ENCODE assay signal across 27 cellular contexts in the genomic region with DNA sequence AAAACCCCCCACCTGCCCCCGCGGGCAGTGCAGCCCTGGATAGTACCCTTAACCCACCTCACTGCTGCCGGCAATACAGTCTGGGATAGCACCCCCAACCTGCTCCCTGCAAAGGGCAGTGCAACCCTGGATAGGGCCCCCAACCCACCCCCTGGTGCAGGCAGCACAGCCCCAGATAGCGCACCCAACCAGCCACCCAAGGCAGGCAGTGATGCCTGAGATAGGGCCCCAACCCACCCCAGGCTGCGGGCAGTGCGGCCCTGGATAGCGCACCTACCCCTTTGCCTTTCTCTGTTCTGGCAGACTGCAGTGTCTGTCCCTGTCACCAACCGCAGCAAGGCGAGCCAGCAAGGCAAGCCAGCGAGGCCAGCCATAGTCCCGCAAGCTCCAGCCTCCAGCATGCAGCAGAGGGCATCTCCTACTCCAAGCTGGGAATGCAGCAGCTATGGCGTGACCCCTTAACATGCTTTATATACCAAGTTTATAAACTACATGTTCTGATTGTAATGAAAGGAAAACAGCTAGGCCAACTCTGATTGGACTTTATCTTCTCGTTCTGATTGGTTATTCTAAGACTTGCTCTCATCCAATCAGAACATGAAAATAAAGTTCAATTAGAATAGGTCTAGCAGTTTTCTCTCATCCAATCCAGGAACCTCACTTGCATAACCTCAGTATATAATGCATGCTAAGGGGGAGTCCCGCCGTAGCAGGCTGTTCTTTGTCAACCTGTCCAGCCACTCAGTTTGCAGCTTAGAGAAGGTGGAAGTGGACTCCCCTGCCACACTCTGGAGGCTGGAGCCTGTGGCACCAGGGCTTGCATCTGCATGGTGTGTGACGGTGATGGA. TPM values are rescaled to one million over a fixed set of nuclear protein-coding genes. Genes with fewer than 3 reads are reported as not detected.
DNase-seq lines count a peak whose midpoint lies in the region; ATAC-seq and TF ChIP-seq lines count a peak whose summit lies in the region.
"Had no signal": no experiment of that assay in that cellular context is flagged by ENCODE, and none has a peak within 500 bp of the region (broad histone marks: within the 10 kb centered on the region; RNA-seq: fewer than 3 reads in every experiment).

No MANE protein-coding gene starts in this region.

- no peaks in the 10 kb centered on the region for H3K9me3 Mint-ChIP-seq in neural progenitor cell
- H3K9me3 Mint-ChIP-seq: activated naive CD8-positive, alpha-beta T cell treated with anti-CD3 and anti-CD28 coated beads, Interleukin-2, amount 10 ng/mL, durations not matched to agents 7 days and 5 days; activated T-helper 17 cell treated with anti-CD3 and anti-CD28 coated beads, Interleukin-2, amount 50 U/mL, for 72 hours; brain; HFFc6; nephron progenitor cell; stimulated activated naive CD8-positive, alpha-beta T cell treated with anti-CD3 and anti-CD28 coated beads, Interleukin-15, Interleukin-2, amounts not matched to agents 100 ng/mL and 50 ng/mL, for 24 hours; T-helper 1 cell treated with Interleukin-12 subunit alpha and Interleukin-12 subunit beta and Interleukin-4 antibody, amounts not matched to agents 30 μg/mL and 1 μg/mL, for 36 hours; type B pancreatic cell had no signal

- WGBS in body of pancreas, 2 donors, result 79 to 89% methylated on average over 9 to 15 of the region's 16 CpGs

- in situ Hi-C loops in Caki2 (cut with HindIII; ENCODE audit: low pct_unique_long_range_greater_than_20kb, low sequenced_read_pairs) (no loop called here), gastrocnemius medialis (cut with MboI; ENCODE audit: low sequenced_read_pairs in 4 of 4) (loop anchor here in 1 of 4 donors (25.0 kb wide), 1 partner anchor 103 kb away; no protein-coding TSS in a partner anchor)

- no peaks in the 10 kb centered on the region for H3K36me3 ChIP-seq in PC-3 (ENCODE audit: low read depth, low read length)
- no peaks in the 10 kb centered on the region for H3K36me3 ChIP-seq in neural progenitor cell
- H3K36me3 ChIP-seq in gastrocnemius medialis, result no peaks in the 10 kb centered on the region
- H3K36me3 ChIP-seq in body of pancreas (replicated peaks in 1 of 2; ENCODE audit: insufficient read depth in 1 of 2, low read depth in 2 of 2), result no peaks in the 10 kb centered on the region
- H3K36me3 ChIP-seq: left ventricle myocardium inferior had no signal

- no peaks in the 10 kb centered on the region for H4K20me1 ChIP-seq in PC-3 (ENCODE audit: low read length)
- H4K20me1 ChIP-seq in neural progenitor cell (ENCODE audit: low read depth), result no peaks in the 10 kb centered on the region

- peak overlapping the region; percentile 42 for H3K27ac Mint-ChIP-seq in neural progenitor cell
- H3K27ac Mint-ChIP-seq: activated naive CD8-positive, alpha-beta T cell treated with anti-CD3 and anti-CD28 coated beads, Interleukin-2, amount 10 ng/mL, durations not matched to agents 7 days and 5 days; activated T-helper 17 cell treated with anti-CD3 and anti-CD28 coated beads, Interleukin-2, amount 50 U/mL, for 72 hours; brain; HFFc6; nephron progenitor cell; stimulated activated naive CD8-positive, alpha-beta T cell treated with anti-CD3 and anti-CD28 coated beads, Interleukin-15, Interleukin-2, amounts not matched to agents 100 ng/mL and 50 ng/mL, for 24 hours; T-helper 1 cell treated with Interleukin-12 subunit alpha and Interleukin-12 subunit beta and Interleukin-4 antibody, amounts not matched to agents 30 μg/mL and 1 μg/mL, for 36 hours; type B pancreatic cell had no signal

- H3K4me3 Mint-ChIP-seq in neural progenitor cell, result no peak overlapping the region
- H3K4me3 Mint-ChIP-seq: activated naive CD8-positive, alpha-beta T cell treated with anti-CD3 and anti-CD28 coated beads, Interleukin-2, amount 10 ng/mL, durations not matched to agents 7 days and 5 days; activated T-helper 17 cell treated with anti-CD3 and anti-CD28 coated beads, Interleukin-2, amount 50 U/mL, for 72 hours; brain; HFFc6; nephron progenitor cell; stimulated activated naive CD8-positive, alpha-beta T cell treated with anti-CD3 and anti-CD28 coated beads, Interleukin-15, Interleukin-2, amounts not matched to agents 100 ng/mL and 50 ng/mL, for 24 hours; T-helper 1 cell treated with Interleukin-12 subunit alpha and Interleukin-12 subunit beta and Interleukin-4 antibody, amounts not matched to agents 30 μg/mL and 1 μg/mL, for 36 hours; type B pancreatic cell had no signal

- no peak overlapping the region for H3K4me2 ChIP-seq in PC-3 (ENCODE audit: low read length)
- no peak overlapping the region for H3K4me2 ChIP-seq in neural progenitor cell

- peaks cover 8% of the 10 kb centered on the region for H3K27me3 Mint-ChIP-seq in neural progenitor cell (ENCODE audit: insufficient read depth, low read depth)
- H3K27me3 Mint-ChIP-seq: activated naive CD8-positive, alpha-beta T cell treated with anti-CD3 and anti-CD28 coated beads, Interleukin-2, amount 10 ng/mL, durations not matched to agents 7 days and 5 days; activated T-helper 17 cell treated with anti-CD3 and anti-CD28 coated beads, Interleukin-2, amount 50 U/mL, for 72 hours; stimulated activated naive CD8-positive, alpha-beta T cell treated with anti-CD3 and anti-CD28 coated beads, Interleukin-15, Interleukin-2, amounts not matched to agents 100 ng/mL and 50 ng/mL, for 24 hours; type B pancreatic cell had no signal

- TF ChIP-seq CTCF in LNCaP clone FGC (IDR thresholded peaks at IDR 0.05; ENCODE audit: control insufficient read depth, extremely low read depth, insufficient read depth), result no peak
- TF ChIP-seq CTCF in PC-3 (conservative IDR thresholded peaks at IDR 0.05; ENCODE audit: low read depth, low read length), result no peak
- no peak for TF ChIP-seq CTCF in neural progenitor cell (IDR thresholded peaks at IDR 0.05)
- TF ChIP-seq CTCF in gastrocnemius medialis (IDR thresholded peaks at IDR 0.05 in 4 of 5, conservative IDR thresholded peaks at IDR 0.05 in 1 of 5), result no peak
- no peak for TF ChIP-seq CTCF in body of pancreas (IDR thresholded peaks at IDR 0.05)

- peak; percentile 95 for DNase-seq in Caki2 (ENCODE audit: low read depth)
- peak; percentile 71 for DNase-seq in LNCaP clone FGC (ENCODE audit: low read depth)
- DNase-seq in PC-3, result no peak
- no peak for DNase-seq in neural progenitor cell (ENCODE audit: low spot score)
- no peak for DNase-seq in DMS79 (lab: John Stamatoyannopoulos, UW)
- DNase-seq in gastrocnemius medialis, result no peak
- no peak for DNase-seq in body of pancreas
- DNase-seq: activated CD4-positive, alpha-beta T cell treated with anti-CD3 and anti-CD28 coated beads for 48 hours; activated naive CD8-positive, alpha-beta T cell treated with anti-CD3 and anti-CD28 coated beads, Interleukin-2, amount 10 ng/mL, durations not matched to agents 7 days and 5 days; head of caudate nucleus; HFFc6; KBM-7; left ventricle myocardium inferior; MV-4-11; NCI-H187; NCI-H510A; nephron progenitor cell; psoas muscle; SHP77 treated with DMSO at 0.1 percent for 48 hours had no signal

- H3F3A ChIP-seq in PC-3 (ENCODE audit: low read length, unreplicated experiment) (no peaks in the 10 kb centered on the region), neural progenitor cell (ENCODE audit: low read depth) (no peaks in the 10 kb centered on the region)

- POLR2A ChIA-PET in PC-3 (lab: Charles Lee; ENCODE audit: unreplicated experiment), result no interaction called here

- no peaks in the 10 kb centered on the region for H3K4me1 ChIP-seq in PC-3 (ENCODE audit: insufficient read depth, low read length)
- H3K4me1 ChIP-seq in neural progenitor cell, result no peaks in the 10 kb centered on the region
- H3K4me1 ChIP-seq in gastrocnemius medialis, result no peaks in the 10 kb centered on the region
- H3K4me1 ChIP-seq in body of pancreas, result no peaks in the 10 kb centered on the region
- H3K4me1 ChIP-seq: left ventricle myocardium inferior, psoas muscle had no signal

- H3K27me3 ChIP-seq in PC-3 (ENCODE audit: low read length), result no peaks in the 10 kb centered on the region
- H3K27me3 ChIP-seq in neural progenitor cell, result no peaks in the 10 kb centered on the region
- H3K27me3 ChIP-seq in gastrocnemius medialis, result no peaks in the 10 kb centered on the region
- H3K27me3 ChIP-seq in body of pancreas, result no peaks in the 10 kb centered on the region

- H3K79me2 ChIP-seq in PC-3 (ENCODE audit: low read length) (no peaks in the 10 kb centered on the region), neural progenitor cell (ENCODE audit: low read depth) (no peaks in the 10 kb centered on the region)

- H3K4me1 Mint-ChIP-seq in neural progenitor cell, result no peaks in the 10 kb centered on the region
- H3K4me1 Mint-ChIP-seq: activated naive CD8-positive, alpha-beta T cell treated with anti-CD3 and anti-CD28 coated beads, Interleukin-2, amount 10 ng/mL, durations not matched to agents 7 days and 5 days; brain had no signal

- H2AFZ ChIP-seq in PC-3 (ENCODE audit: low read length) (0 out of 2 replicates have a peak overlapping the region, but pooled peaks have one; percentile 26), neural progenitor cell (replicated peaks) (peak overlapping the region; percentile 9)

- no peaks in the 10 kb centered on the region for H3K9me2 ChIP-seq in PC-3 (replicated peaks; ENCODE audit: low read length)

- H3K9me3 ChIP-seq in PC-3 (ENCODE audit: low read length), result no peaks in the 10 kb centered on the region
- H3K9me3 ChIP-seq in neural progenitor cell (ENCODE audit: low read depth), result no peaks in the 10 kb centered on the region
- H3K9me3 ChIP-seq in gastrocnemius medialis, result no peaks in the 10 kb centered on the region
- H3K9me3 ChIP-seq in body of pancreas, result no peaks in the 10 kb centered on the region
- H3K9me3 ChIP-seq: left ventricle myocardium inferior, psoas muscle had no signal

- H3K4me3 ChIP-seq in LNCaP clone FGC (ENCODE audit: low read depth, low read length) (peak overlapping the region; percentile 83), PC-3 (ENCODE audit: low read length) (no peak overlapping the region), neural progenitor cell (no peak overlapping the region), gastrocnemius medialis (no peak overlapping the region), body of pancreas (no peak overlapping the region)
- H3K4me3 ChIP-seq: left ventricle myocardium inferior, psoas muscle had no signal

- TF ChIP-seq POLR2A in gastrocnemius medialis (IDR thresholded peaks at IDR 0.05) (no peak), body of pancreas (IDR thresholded peaks at IDR 0.05) (no peak)

- H3K27ac ChIP-seq in PC-3 (ENCODE audit: low read length) (no peak overlapping the region), neural progenitor cell (no peak overlapping the region), gastrocnemius medialis (no peak overlapping the region), body of pancreas (no peak overlapping the region)
- H3K27ac ChIP-seq: left ventricle myocardium inferior, psoas muscle, skin epidermis had no signal

- CTCF ChIA-PET in PC-3 (lab: Charles Lee), result no interaction called here

- ATAC-seq in PC-3 (no peak), gastrocnemius medialis (no peak), HG02678 (IDR thresholded peaks at IDR 0.05; ENCODE audit: unreplicated experiment) (no peak), body of pancreas (no peak)
- ATAC-seq: activated T-helper 17 cell treated with anti-CD3 and anti-CD28 coated beads, Interleukin-2, amount 50 U/mL, for 72 hours; psoas muscle had no signal

- H3K9ac ChIP-seq in PC-3 (ENCODE audit: low read length) (no peak overlapping the region), neural progenitor cell (no peak overlapping the region)

- no TSS peak for BruUV-seq in PC-3 (replicated peaks; lab: Mats Ljungman, UMichigan)

- H3K36me3 Mint-ChIP-seq in neural progenitor cell, result no peaks in the 10 kb centered on the region
- H3K36me3 Mint-ChIP-seq: activated naive CD8-positive, alpha-beta T cell treated with anti-CD3 and anti-CD28 coated beads, Interleukin-2, amount 10 ng/mL, durations not matched to agents 7 days and 5 days; brain; type B pancreatic cell had no signal

- intact Hi-C loops in PC-3 (cut with micrococcal nuclease), result no loop called here
- intact Hi-C loops in gastrocnemius medialis (cut with DNase I; ENCODE audit: low total_unique reads), result no loop called here
- intact Hi-C loops in body of pancreas (cut with DNase I), result no loop called here

RNA-seq across cellular contexts. Expression of gene ANKRD62, which starts 34.1 kb away (rescaled TPM):
- total RNA-seq in Caki2 (2014; rRNA removed; shearing (Covaris generic); ENCODE audit: low replicate concordance), result 0.61 TPM in 1 of 2 replicates, not detected in the other
- not detected in 2 replicates for total RNA-seq in PC-3 (2014; rRNA removed)
- 0.15 TPM in 1 of 2 replicates, not detected in the other for total RNA-seq in neural progenitor cell (ENCODE audit: low replicate concordance)
- not detected for total RNA-seq in gastrocnemius medialis
- total RNA-seq in body of pancreas, result 10 to 100 TPM; 13.0 to 14.2 TPM
- total RNA-seq: activated naive CD8-positive, alpha-beta T cell treated with anti-CD3 and anti-CD28 coated beads, Interleukin-2, amount 10 ng/mL, durations not matched to agents 7 days and 5 days; activated T-helper 17 cell treated with anti-CD3 and anti-CD28 coated beads, Interleukin-2, amount 50 U/mL, for 72 hours; HFFc6; left ventricle myocardium inferior; mononuclear cell; psoas muscle had no signal

Comparison
In these comparisons a context has a peak if more than half of its experiments do, and no peak if none do; other contexts are left out.
1. DNase-seq: peak in Caki2 (single experiment) and LNCaP clone FGC (single experiment); none in PC-3 (single experiment), neural progenitor cell (single experiment), DMS79 (single experiment), gastrocnemius medialis (0 of 2) and body of pancreas (0 of 4).